Comparison of ENCODE assay signal across 8 cellular contexts in genomic region chr6:100099189-100100074, GRCh38.
DNase-seq lines count a peak whose midpoint lies in the region; ATAC-seq and TF ChIP-seq lines count a peak whose summit lies in the region.

No MANE protein-coding gene starts in this region.

- no peak for TF ChIP-seq POLR2A in upper lobe of left lung (IDR thresholded peaks at IDR 0.05)

- no peak overlapping the region for H3K4me3 ChIP-seq in DND-41 (ENCODE audit: low read depth in 1 of 2, low read length in 2 of 2)
- H3K4me3 ChIP-seq in HL-60 (replicated peaks; ENCODE audit: insufficient read depth, low read length) = no peak overlapping the region
- no peak overlapping the region for H3K4me3 ChIP-seq in upper lobe of left lung

- H3K36me3 ChIP-seq in DND-41 (ENCODE audit: insufficient read depth, low read length) (no peaks in the 10 kb centered on the region), upper lobe of left lung (no peaks in the 10 kb centered on the region)

- H2AFZ ChIP-seq in DND-41 (ENCODE audit: low read depth, low read length) = no peak overlapping the region

- H3K79me2 ChIP-seq in DND-41 (ENCODE audit: insufficient read depth, low read length) = no peaks in the 10 kb centered on the region

- ATAC-seq in DND-41 (ENCODE audit: insufficient read depth, low read depth) (peak; percentile 65; the same call in 2 of the 3 replicates), GM21526 (IDR thresholded peaks at IDR 0.05; ENCODE audit: low FRiP score, unreplicated experiment) (no peak), upper lobe of left lung (ENCODE audit: low FRiP score in 2 of 2) (no peak), esophagus mucosa (no peak)

- no peak for DNase-seq in DND-41
- DNase-seq in HL-60 (ENCODE audit: low read depth in 1 of 2, low spot score in 1 of 2) = no peak
- DNase-seq in SK-N-DZ (ENCODE audit: low spot score) = peak; percentile 36
- peak; percentile 76 for DNase-seq in inferior parietal cortex (ENCODE audit: extremely low spot score)
- no peak for DNase-seq in upper lobe of left lung
- no peak for DNase-seq in retina

- H3K4me2 ChIP-seq in DND-41 (ENCODE audit: insufficient read depth, low read length) = no peak overlapping the region

- no peak overlapping the region for H3K9ac ChIP-seq in DND-41 (ENCODE audit: low read depth, low read length)

- no peak for TF ChIP-seq EP300 in upper lobe of left lung (IDR thresholded peaks at IDR 0.05)

- TF ChIP-seq CTCF in DND-41 (IDR thresholded peaks at IDR 0.05; ENCODE audit: borderline replicate concordance, extremely low read depth, low read length, poor library complexity, severe bottlenecking) (peak; percentile 77), HL-60 (IDR thresholded peaks at IDR 0.05; ENCODE audit: insufficient read depth, low read length) (peak; percentile 14), upper lobe of left lung (IDR thresholded peaks at IDR 0.05) (peak in 2 of 6 experiments; percentile 28 to 40)

- H3K27me3 ChIP-seq in DND-41 (ENCODE audit: insufficient read depth, low read length, poor library complexity) = no peaks in the 10 kb centered on the region
- H3K27me3 ChIP-seq in HL-60 (ENCODE audit: insufficient read depth, poor library complexity, severe bottlenecking) = peaks cover 2% of the 10 kb centered on the region
- H3K27me3 ChIP-seq in upper lobe of left lung = no peaks in the 10 kb centered on the region

- H3K9me3 ChIP-seq in DND-41 (ENCODE audit: insufficient read depth, low read length, severe bottlenecking) (no peaks in the 10 kb centered on the region), upper lobe of left lung (no peaks in the 10 kb centered on the region)

- 33 to 38% methylated on average over 4 of the region's 4 CpGs for WGBS in upper lobe of left lung, 2 donors

- H4K20me1 ChIP-seq in DND-41 (ENCODE audit: insufficient read depth, low read length) = no peaks in the 10 kb centered on the region

- H3K4me1 ChIP-seq in DND-41 (ENCODE audit: insufficient read depth, low read length) = 0 out of 2 replicates have a peak, but pooled peaks cover 4% of the 10 kb centered on the region
- no peaks in the 10 kb centered on the region for H3K4me1 ChIP-seq in upper lobe of left lung

- H3K27ac ChIP-seq in DND-41 (ENCODE audit: low read length) (no peak overlapping the region), HL-60 (replicated peaks) (no peak overlapping the region), upper lobe of left lung (no peak overlapping the region)

Comparison
In these comparisons a context has a peak if more than half of its experiments do, and no peak if none do; other contexts are left out.
1. DNase-seq: peak in SK-N-DZ (single experiment) and inferior parietal cortex (single experiment); none in DND-41 (single experiment), HL-60 (0 of 2), upper lobe of left lung (0 of 2) and retina (single experiment).